In the genomic region with DNA sequence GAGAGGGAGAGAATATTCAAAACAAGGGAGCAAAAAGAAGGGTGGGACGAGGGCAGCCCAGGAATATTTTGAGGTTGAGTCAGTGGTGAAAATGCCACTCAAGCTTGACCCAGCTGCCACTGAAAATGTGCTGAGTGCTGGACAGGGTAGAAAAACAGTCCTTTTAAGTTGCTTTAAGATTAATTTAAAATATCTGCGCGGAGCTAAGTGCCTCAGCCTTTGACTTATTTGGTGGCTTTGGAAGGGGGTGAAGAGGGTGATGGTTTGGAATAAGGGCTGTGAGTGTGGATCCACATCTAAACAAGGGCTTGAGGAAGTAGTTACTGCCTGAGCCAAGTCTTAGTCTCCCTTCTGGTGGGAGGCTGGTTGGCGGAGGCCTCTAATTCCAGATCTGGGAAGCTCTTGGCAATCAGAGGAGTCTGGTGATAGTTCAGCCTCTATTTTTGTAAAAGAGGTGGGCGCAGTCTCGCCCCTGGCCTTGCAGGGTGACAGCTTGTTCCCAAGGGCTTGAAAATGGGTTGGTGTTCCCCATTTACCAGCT, we compare ENCODE assay signal across 15 cellular contexts.
DNase-seq lines count a peak whose midpoint lies in the region; ATAC-seq lines count a peak whose summit lies in the region.
"Had no signal": no experiment of that assay in that cellular context is flagged by ENCODE, and none has a peak within 500 bp of the region (broad histone marks: within the 10 kb centered on the region; RNA-seq: fewer than 3 reads in every experiment).

No MANE protein-coding gene starts in this region.

- H3K4me1 Mint-ChIP-seq in activated naive CD8-positive, alpha-beta T cell treated with anti-CD3 and anti-CD28 coated beads, Interleukin-2, amount 50 U/mL, for 24 hours = no peaks in the 10 kb centered on the region
- H3K4me1 Mint-ChIP-seq: activated CD4-positive, alpha-beta T cell treated with anti-CD3 and anti-CD28 coated beads, Interleukin-2, amount 10 ng/mL, durations not matched to agents 24 days and 14 days; activated T-helper 17 cell treated with anti-CD3 and anti-CD28 coated beads, Interleukin-2, amount 50 U/mL, for 72 hours had no signal

- H3K27ac ChIP-seq in SJSA1 = peak overlapping the region; percentile 10; the same call in 1 of the 2 replicates
- H3K27ac ChIP-seq: cardiac muscle cell, HL-60 had no signal

- H3K9me3 ChIP-seq in SJSA1 (replicated peaks) = no peaks in the 10 kb centered on the region

- no peak overlapping the region for H3K4me3 ChIP-seq in SJSA1
- H3K4me3 ChIP-seq: cardiac muscle cell had no signal

- no peak overlapping the region for H3K27ac Mint-ChIP-seq in activated naive CD8-positive, alpha-beta T cell treated with anti-CD3 and anti-CD28 coated beads, Interleukin-2, amount 50 U/mL, for 24 hours
- H3K27ac Mint-ChIP-seq: activated CD4-positive, alpha-beta T cell treated with anti-CD3 and anti-CD28 coated beads, Interleukin-2, amount 10 ng/mL, durations not matched to agents 24 days and 14 days; activated T-helper 17 cell treated with anti-CD3 and anti-CD28 coated beads, Interleukin-2, amount 50 U/mL, for 72 hours had no signal

- H3K36me3 ChIP-seq in SJSA1 = no peaks in the 10 kb centered on the region
- H3K36me3 ChIP-seq: cardiac muscle cell had no signal

- peak; percentile 25 for DNase-seq in Ammon's horn (ENCODE audit: low spot score)
- peak in 1 of 2 experiments; percentile 41 for DNase-seq in SJSA1 (ENCODE audit: low read depth in 1 of 2, low spot score in 2 of 2)
- peak; percentile 64 for DNase-seq in glomerular visceral epithelial cell (ENCODE audit: extremely low spot score)
- peak; percentile 83 for DNase-seq in renal cortical epithelial cell (ENCODE audit: low read depth)
- DNase-seq in medulla oblongata (ENCODE audit: extremely low spot score) = no peak
- DNase-seq in activated naive CD8-positive, alpha-beta T cell treated with anti-CD3 and anti-CD28 coated beads, Interleukin-2, amount 50 U/mL, for 24 hours = no peak
- DNase-seq: activated CD4-positive, alpha-beta T cell treated with anti-CD3 and anti-CD28 coated beads, Interleukin-2, amount 10 ng/mL, durations not matched to agents 24 days and 14 days; AML-193; NCI-H524 had no signal

- no peak overlapping the region for H3K4me3 Mint-ChIP-seq in activated naive CD8-positive, alpha-beta T cell treated with anti-CD3 and anti-CD28 coated beads, Interleukin-2, amount 50 U/mL, for 24 hours
- H3K4me3 Mint-ChIP-seq: activated CD4-positive, alpha-beta T cell treated with anti-CD3 and anti-CD28 coated beads, Interleukin-2, amount 10 ng/mL, durations not matched to agents 24 days and 14 days; activated T-helper 17 cell treated with anti-CD3 and anti-CD28 coated beads, Interleukin-2, amount 50 U/mL, for 72 hours had no signal

- ATAC-seq in GM19397 (IDR thresholded peaks at IDR 0.05; ENCODE audit: unreplicated experiment) = no peak
- ATAC-seq in activated naive CD8-positive, alpha-beta T cell treated with anti-CD3 and anti-CD28 coated beads, Interleukin-2, amount 50 U/mL, for 24 hours = no peak
- no peak for ATAC-seq in HG03378 (IDR thresholded peaks at IDR 0.05; ENCODE audit: unreplicated experiment)
- ATAC-seq: activated T-helper 17 cell treated with anti-CD3 and anti-CD28 coated beads, Interleukin-2, amount 50 U/mL, for 72 hours; left lobe of liver had no signal

- H3K27me3 Mint-ChIP-seq in activated naive CD8-positive, alpha-beta T cell treated with anti-CD3 and anti-CD28 coated beads, Interleukin-2, amount 50 U/mL, for 24 hours = no peaks in the 10 kb centered on the region

- no peaks in the 10 kb centered on the region for H3K27me3 ChIP-seq in SJSA1 (replicated peaks)
- H3K27me3 ChIP-seq: cardiac muscle cell had no signal

- H3K4me1 ChIP-seq in SJSA1 (replicated peaks) = peaks cover 22% of the 10 kb centered on the region

- H3K36me3 Mint-ChIP-seq in activated naive CD8-positive, alpha-beta T cell treated with anti-CD3 and anti-CD28 coated beads, Interleukin-2, amount 50 U/mL, for 24 hours (ENCODE audit: low read depth) = no peaks in the 10 kb centered on the region

- no peaks in the 10 kb centered on the region for H3K9me3 Mint-ChIP-seq in activated naive CD8-positive, alpha-beta T cell treated with anti-CD3 and anti-CD28 coated beads, Interleukin-2, amount 50 U/mL, for 24 hours
- H3K9me3 Mint-ChIP-seq: activated CD4-positive, alpha-beta T cell treated with anti-CD3 and anti-CD28 coated beads, Interleukin-2, amount 10 ng/mL, durations not matched to agents 24 days and 14 days; activated T-helper 17 cell treated with anti-CD3 and anti-CD28 coated beads, Interleukin-2, amount 50 U/mL, for 72 hours had no signal

Comparison
In these comparisons a context has a peak if more than half of its experiments do, and no peak if none do; other contexts are left out.
1. DNase-seq: peak in Ammon's horn (single experiment), glomerular visceral epithelial cell (single experiment) and renal cortical epithelial cell (single experiment); none in medulla oblongata (single experiment) and activated naive CD8-positive, alpha-beta T cell treated with anti-CD3 and anti-CD28 coated beads, Interleukin-2, amount 50 U/mL, for 24 hours (single experiment).